ENCODE assay signal across 12 cellular contexts in the genomic region with DNA sequence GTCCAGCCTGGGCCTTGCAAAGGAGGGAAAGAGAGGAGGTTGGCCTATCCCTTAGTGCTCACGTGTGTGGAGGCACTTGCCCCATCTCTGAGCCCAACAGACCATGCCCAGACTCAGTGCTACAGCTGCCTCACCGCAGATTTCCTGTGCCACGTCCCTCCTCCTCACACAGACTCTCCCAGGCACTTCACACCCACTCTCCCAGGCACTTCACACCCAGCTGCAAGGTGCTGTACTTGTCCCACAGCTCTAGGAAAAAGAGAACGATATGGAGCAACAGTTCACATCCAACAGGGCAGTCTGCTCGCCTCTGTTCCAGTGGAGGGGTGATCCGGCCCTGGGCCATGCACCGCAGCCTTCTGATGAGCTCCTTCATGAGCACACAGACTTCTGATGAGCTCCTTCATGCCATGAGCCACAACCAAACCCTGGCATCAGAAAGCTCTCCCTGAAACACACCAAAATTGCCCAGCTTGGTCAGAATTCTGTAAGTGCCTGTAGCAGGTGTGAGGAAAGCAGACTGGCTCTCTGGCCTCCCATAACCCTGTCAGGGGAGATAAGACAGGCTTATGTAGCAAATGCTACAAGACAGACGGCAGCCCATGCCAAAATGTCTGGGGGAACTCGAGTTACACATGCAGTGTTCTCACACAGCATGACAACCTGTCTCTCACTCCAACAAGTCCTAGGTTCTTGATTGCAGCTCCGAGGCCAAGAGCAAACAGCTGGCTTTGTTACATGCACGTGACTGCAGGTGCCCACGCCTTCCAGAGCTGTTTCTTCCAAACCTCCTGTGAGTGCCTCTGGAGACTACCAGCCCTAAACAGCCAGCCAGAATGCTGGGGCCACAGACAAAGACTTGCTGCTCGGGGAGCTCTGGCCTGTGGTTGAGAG.
DNase-seq lines count a peak whose midpoint lies in the region; ATAC-seq and TF ChIP-seq lines count a peak whose summit lies in the region.
"Had no signal": no experiment of that assay in that cellular context is flagged by ENCODE, and none has a peak within 500 bp of the region (broad histone marks: within the 10 kb centered on the region; RNA-seq: fewer than 3 reads in every experiment).

No MANE protein-coding gene starts in this region.

- H2AFZ ChIP-seq in SK-N-SH (ENCODE audit: low read depth): no peak overlapping the region

- H3K27me3 Mint-ChIP-seq in effector memory CD8-positive, alpha-beta T cell: no peaks in the 10 kb centered on the region

- no peaks in the 10 kb centered on the region for H4K20me1 ChIP-seq in SK-N-SH (ENCODE audit: insufficient read depth)

- TF ChIP-seq EP300 in SK-N-SH (IDR thresholded peaks at IDR 0.05; ENCODE audit: borderline replicate concordance in 1 of 2, low read depth in 1 of 2, low read length in 1 of 2): no peak
- no peak for TF ChIP-seq EP300 in tibial nerve (IDR thresholded peaks at IDR 0.05)

- CTCF ChIA-PET in SK-N-SH (lab: Yijun Ruan, JAX): interaction anchor here (0.8 to 1.3 kb wide), 3 partner anchors 11 to 24 kb away, joined by 3 to 4 read pairs (median 3); no protein-coding TSS in a partner anchor

- POLR2A ChIA-PET in SK-N-SH (lab: Yijun Ruan, JAX): no interaction called here

- no peaks in the 10 kb centered on the region for H3K36me3 ChIP-seq in SK-N-SH (replicated peaks in 1 of 2; ENCODE audit: control insufficient read depth in 1 of 2, insufficient read depth in 2 of 2, low read length in 1 of 2)
- H3K36me3 ChIP-seq in tibial nerve: no peaks in the 10 kb centered on the region
- H3K36me3 ChIP-seq: esophagus muscularis mucosa had no signal

- H3K36me3 Mint-ChIP-seq in effector memory CD8-positive, alpha-beta T cell (ENCODE audit: insufficient read depth): no peaks in the 10 kb centered on the region
- H3K36me3 Mint-ChIP-seq: CD14-positive monocyte had no signal

- H3K4me1 ChIP-seq in SK-N-SH (ENCODE audit: control insufficient read depth in 1 of 2, insufficient read depth in 2 of 2, low read depth in 1 of 2, low read length in 1 of 2): peaks cover 0 to 7% of the 10 kb centered on the region in 2 experiments; a peak in 1 of 4 replicates
- H3K4me1 ChIP-seq in tibial nerve: no peaks in the 10 kb centered on the region

- H3K27me3 ChIP-seq in SK-N-SH (ENCODE audit: insufficient read depth) (no peaks in the 10 kb centered on the region), tibial nerve (no peaks in the 10 kb centered on the region)
- H3K27me3 ChIP-seq: esophagus muscularis mucosa had no signal

- no peaks in the 10 kb centered on the region for H3K9me2 ChIP-seq in SK-N-SH

- peaks cover 4 to 6% of the 10 kb centered on the region in 2 donors for H3K4me1 Mint-ChIP-seq in effector memory CD8-positive, alpha-beta T cell (ENCODE audit: low read depth in 2 of 2)
- H3K4me1 Mint-ChIP-seq: CD14-positive monocyte had no signal

- 2% methylated on average over 10 of the region's 13 CpGs for WGBS in SK-N-SH (ENCODE audit: low lambda C conversion rate)
- 59 to 63% methylated on average over 11 to 13 of the region's 13 CpGs for WGBS in tibial nerve, 2 donors

- DNase-seq in DMS153 treated with DMSO at 0.1 percent for 48 hours (lab: John Stamatoyannopoulos, UW; ENCODE audit: unreplicated experiment) (peak; percentile 32), MV-4-11 (lab: John Stamatoyannopoulos, UW) (peak; percentile 75), germinal center (ENCODE audit: low spot score) (peak; percentile 27), SK-N-SH (no peak), tibial nerve (ENCODE audit: low spot score in 2 of 2) (no peak), SHP77 (lab: John Stamatoyannopoulos, UW) (no peak)
- no peak for DNase-seq in effector memory CD8-positive, alpha-beta T cell
- DNase-seq: activated CD4-positive, alpha-beta T cell treated with anti-CD3 and anti-CD28 coated beads for 4 hours had no signal

- no peak for TF ChIP-seq RAD21 in SK-N-SH (IDR thresholded peaks at IDR 0.05; ENCODE audit: low read length)

- H3K9me3 ChIP-seq in SK-N-SH (no peaks in the 10 kb centered on the region), tibial nerve (no peaks in the 10 kb centered on the region)
- H3K9me3 ChIP-seq: esophagus muscularis mucosa had no signal

- no peaks in the 10 kb centered on the region for H3K9me3 Mint-ChIP-seq in effector memory CD8-positive, alpha-beta T cell

- H3K4me2 ChIP-seq in SK-N-SH: no peak overlapping the region

- no peaks in the 10 kb centered on the region for H3F3A ChIP-seq in SK-N-SH (replicated peaks; ENCODE audit: insufficient read depth)

- H3K79me2 ChIP-seq in SK-N-SH (ENCODE audit: insufficient read depth): no peaks in the 10 kb centered on the region

- no peak overlapping the region for H3K9ac ChIP-seq in SK-N-SH

- no peak overlapping the region for H3K4me3 Mint-ChIP-seq in effector memory CD8-positive, alpha-beta T cell
- H3K4me3 Mint-ChIP-seq: CD14-positive monocyte had no signal

- H3K27ac Mint-ChIP-seq in effector memory CD8-positive, alpha-beta T cell: peak overlapping the region in 1 of 2 donors; percentile 58

- TF ChIP-seq CTCF in SK-N-SH (IDR thresholded peaks at IDR 0.05) (no peak), tibial nerve (IDR thresholded peaks at IDR 0.05) (no peak)

- no peak for TF ChIP-seq POLR2A in tibial nerve (IDR thresholded peaks at IDR 0.05)

- no peak overlapping the region for H3K27ac ChIP-seq in SK-N-SH (ENCODE audit: low read depth in 2 of 2, low read length in 1 of 2)
- no peak overlapping the region for H3K27ac ChIP-seq in tibial nerve
- H3K27ac ChIP-seq: esophagus muscularis mucosa had no signal

- peak; percentile 72 for ATAC-seq in GM21367 (IDR thresholded peaks at IDR 0.05; ENCODE audit: unreplicated experiment)
- no peak for ATAC-seq in effector memory CD8-positive, alpha-beta T cell (replicated peaks)
- ATAC-seq: left lobe of liver had no signal

- H3K4me3 ChIP-seq in SK-N-SH (ENCODE audit: low read depth in 2 of 2, low read length in 1 of 2) (no peak overlapping the region), tibial nerve (no peak overlapping the region)
- H3K4me3 ChIP-seq: esophagus muscularis mucosa had no signal

TF ChIP-seq in SK-N-SH, 30 proteins besides CTCF, POLR2A, EP300 and RAD21:
- TF ChIP-seq, protein P1, sequence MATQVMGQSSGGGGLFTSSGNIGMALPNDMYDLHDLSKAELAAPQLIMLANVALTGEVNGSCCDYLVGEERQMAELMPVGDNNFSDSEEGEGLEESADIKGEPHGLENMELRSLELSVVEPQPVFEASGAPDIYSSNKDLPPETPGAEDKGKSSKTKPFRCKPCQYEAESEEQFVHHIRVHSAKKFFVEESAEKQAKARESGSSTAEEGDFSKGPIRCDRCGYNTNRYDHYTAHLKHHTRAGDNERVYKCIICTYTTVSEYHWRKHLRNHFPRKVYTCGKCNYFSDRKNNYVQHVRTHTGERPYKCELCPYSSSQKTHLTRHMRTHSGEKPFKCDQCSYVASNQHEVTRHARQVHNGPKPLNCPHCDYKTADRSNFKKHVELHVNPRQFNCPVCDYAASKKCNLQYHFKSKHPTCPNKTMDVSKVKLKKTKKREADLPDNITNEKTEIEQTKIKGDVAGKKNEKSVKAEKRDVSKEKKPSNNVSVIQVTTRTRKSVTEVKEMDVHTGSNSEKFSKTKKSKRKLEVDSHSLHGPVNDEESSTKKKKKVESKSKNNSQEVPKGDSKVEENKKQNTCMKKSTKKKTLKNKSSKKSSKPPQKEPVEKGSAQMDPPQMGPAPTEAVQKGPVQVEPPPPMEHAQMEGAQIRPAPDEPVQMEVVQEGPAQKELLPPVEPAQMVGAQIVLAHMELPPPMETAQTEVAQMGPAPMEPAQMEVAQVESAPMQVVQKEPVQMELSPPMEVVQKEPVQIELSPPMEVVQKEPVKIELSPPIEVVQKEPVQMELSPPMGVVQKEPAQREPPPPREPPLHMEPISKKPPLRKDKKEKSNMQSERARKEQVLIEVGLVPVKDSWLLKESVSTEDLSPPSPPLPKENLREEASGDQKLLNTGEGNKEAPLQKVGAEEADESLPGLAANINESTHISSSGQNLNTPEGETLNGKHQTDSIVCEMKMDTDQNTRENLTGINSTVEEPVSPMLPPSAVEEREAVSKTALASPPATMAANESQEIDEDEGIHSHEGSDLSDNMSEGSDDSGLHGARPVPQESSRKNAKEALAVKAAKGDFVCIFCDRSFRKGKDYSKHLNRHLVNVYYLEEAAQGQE (IDR thresholded peaks at IDR 0.05; ENCODE audit: low read depth, low read length): no peak

Comparison
In these comparisons a context has a peak if more than half of its experiments do, and no peak if none do; other contexts are left out.
1. DNase-seq: peak in DMS153 treated with DMSO at 0.1 percent for 48 hours (single experiment), MV-4-11 (single experiment) and germinal center (single experiment); none in SK-N-SH (single experiment), effector memory CD8-positive, alpha-beta T cell (0 of 3), tibial nerve (0 of 2) and SHP77 (0 of 2).